In genomic region chr3:195909645-195910498, GRCh38 we compare ENCODE assay signal across 8 cellular contexts. TPM values are rescaled to one million over a fixed set of nuclear protein-coding genes. Genes with fewer than 3 reads are reported as not detected.
DNase-seq lines count a peak whose midpoint lies in the region; ATAC-seq, FAIRE-seq and TF ChIP-seq lines count a peak whose summit lies in the region.

No MANE protein-coding gene starts in this region.

- ATAC-seq in A549 (peak; percentile 70 to 80), GM18907 (IDR thresholded peaks at IDR 0.05; ENCODE audit: unreplicated experiment) (peak; percentile 34), HG03139 (IDR thresholded peaks at IDR 0.05; ENCODE audit: unreplicated experiment) (peak; percentile 37)

- H3K4me3 ChIP-seq in A549, result peak overlapping the region; percentile 90

- no peak for TF ChIP-seq CTCF in A549 (IDR thresholded peaks at IDR 0.05)

- peak; percentile 66 to 82 for DNase-seq in A549 (ENCODE audit: low read depth in 1 of 2, low spot score in 1 of 2)
- DNase-seq in NCI-H226, result peak; percentile 71
- peak; percentile 91 to 92 for DNase-seq in activated CD4-positive, alpha-beta T cell treated with anti-CD3 and anti-CD28 coated beads for 4 hours
- peak; percentile 93 for DNase-seq in left kidney (ENCODE audit: low read depth, low spot score)
- peak; percentile 85 for DNase-seq in stimulated activated CD4-positive, alpha-beta T cell treated with anti-CD3 and anti-CD28 coated beads, Interleukin-1b, Interleukin-23, amount 100 ng/mL, for 48 hours

- peak; percentile 64 for TF ChIP-seq POLR2A in A549 (IDR thresholded peaks at IDR 0.05; ENCODE audit: low read length)

- peaks cover 39% of the 10 kb centered on the region for H3K4me1 ChIP-seq in A549

- 15% methylated on average over 8 of the region's 68 CpGs for WGBS in A549 (ENCODE audit: missing lambda C conversion rate)

- peak overlapping the region; percentile 86 to 97 for H3K27ac ChIP-seq in A549
- H3K27ac ChIP-seq in cingulate gyrus (ENCODE audit: low read depth, low read length), result peak overlapping the region; percentile 5

- no peak for FAIRE-seq in A549 (lab: Jason Lieb, UNC)

- CTCF ChIA-PET in A549 (lab: Yijun Ruan, JAX), result interaction anchor here (5.2 kb wide), 1 partner anchor 14 kb away, joined by 54 read pairs; no protein-coding TSS in a partner anchor

- POLR2A ChIA-PET in A549 (lab: Yijun Ruan, JAX), result no interaction called here

- TF ChIP-seq RAD21 in A549 (conservative IDR thresholded peaks at IDR 0.05 in 1 of 2, IDR thresholded peaks at IDR 0.05 in 1 of 2), result no peak

- H3K9me3 ChIP-seq in A549, result no peaks in the 10 kb centered on the region

- TF ChIP-seq EP300 in A549 (IDR thresholded peaks at IDR 0.05), result no peak

- H3K4me2 ChIP-seq in A549, result peak overlapping the region; percentile 92

TF ChIP-seq in A549, 52 proteins besides CTCF, POLR2A, EP300 and RAD21:
- peak in 1 of 2 experiments; percentile 23; a peak in 1 of 5 replicates for TF ChIP-seq JUN (IDR thresholded peaks at IDR 0.05)
- no peak for TF ChIP-seq NPAS2 (CRISPR knock-in tag; IDR thresholded peaks at IDR 0.05; ENCODE audit: borderline replicate concordance)

RNA-seq across cellular contexts. Expression of gene TNK2, which starts 1.5 kb away (rescaled TPM):
- polyA plus RNA-seq in A549 (2011; rRNA removed), result 2.2 and 3.8 TPM in 2 replicates
- 8.2 and 11.2 TPM in 2 replicates for polyA plus RNA-seq in A549 (2012; cell fraction: cytosol; rRNA removed)
- polyA plus RNA-seq in A549 (2012; cell fraction: nucleus; rRNA removed), result 46.2 and 50.4 TPM in 2 replicates
- 11.3 to 12.7 TPM (median 12.5 TPM) in 3 replicates for polyA plus RNA-seq in A549 (2017; fragmentation: RNase III; extraction: RNeasy Plus Mini Kit Qiagen cat#74134 plus additional on column Dnase treatment)
- polyA minus RNA-seq in A549 (2011; rRNA and poly(A)+ RNA removed), result 3.3 and 8.4 TPM in 2 replicates

Comparison
In these comparisons a context has a peak if more than half of its experiments do, and no peak if none do; other contexts are left out.
1. Peak in every context shown above with its lines: DNase-seq, ATAC-seq, H3K4me3 ChIP-seq and H3K27ac ChIP-seq.